ENCODE assay signal across 16 cellular contexts in genomic region chr7:40746841-40747556, GRCh38.
"Had no signal": no experiment of that assay in that cellular context is flagged by ENCODE, and none has a peak within 500 bp of the region (broad histone marks: within the 10 kb centered on the region; RNA-seq: fewer than 3 reads in every experiment).

No MANE protein-coding gene starts in this region.

- DNase-seq: activated CD4-positive, alpha-beta memory T cell treated with anti-CD3 and anti-CD28 coated beads for 36 hours; activated gamma-delta T cell treated with Interleukin-2 at 50 U/mL for 16 hours; activated naive CD8-positive, alpha-beta T cell treated with anti-CD3 and anti-CD28 coated beads, Interleukin-2, amount 10 ng/mL, durations not matched to agents 7 days and 5 days; activated T-cell treated with anti-CD3 and anti-CD28 coated beads, Interleukin-2, amount 50 U/mL, for 4 hours; central memory CD4-positive, alpha-beta T cell; effector CD4-positive, alpha-beta T cell; kidney; left ventricle myocardium inferior; mesenchymal stem cell; pancreas; retina; T1000 had no signal

- H3K27me3 ChIP-seq: gastroesophageal sphincter, pancreas, tibial nerve had no signal

- ATAC-seq: activated T-cell treated with anti-CD3 and anti-CD28 coated beads, Interleukin-2, amount 50 U/mL, for 4 hours; gastroesophageal sphincter; pancreas; stimulated activated effector memory CD8-positive, alpha-beta T cell treated with anti-CD3 and anti-CD28 coated beads, Interleukin-12 subunit alpha, Interleukin-12 subunit beta, amount 100 ng/mL, for 72 hours had no signal

- H3K36me3 ChIP-seq: gastroesophageal sphincter, left ventricle myocardium inferior, pancreas, tibial nerve had no signal

- H3K9me3 ChIP-seq: gastroesophageal sphincter, left ventricle myocardium inferior, pancreas, tibial nerve had no signal

- H3K4me3 ChIP-seq: coronary artery, gastroesophageal sphincter, left ventricle myocardium inferior, pancreas, tibial nerve had no signal

- H3K27ac ChIP-seq: coronary artery, gastroesophageal sphincter, left ventricle myocardium inferior, pancreas, tibial nerve had no signal

- H3K4me1 ChIP-seq: gastroesophageal sphincter, left ventricle myocardium inferior, pancreas, tibial nerve had no signal
